In the genomic region with DNA sequence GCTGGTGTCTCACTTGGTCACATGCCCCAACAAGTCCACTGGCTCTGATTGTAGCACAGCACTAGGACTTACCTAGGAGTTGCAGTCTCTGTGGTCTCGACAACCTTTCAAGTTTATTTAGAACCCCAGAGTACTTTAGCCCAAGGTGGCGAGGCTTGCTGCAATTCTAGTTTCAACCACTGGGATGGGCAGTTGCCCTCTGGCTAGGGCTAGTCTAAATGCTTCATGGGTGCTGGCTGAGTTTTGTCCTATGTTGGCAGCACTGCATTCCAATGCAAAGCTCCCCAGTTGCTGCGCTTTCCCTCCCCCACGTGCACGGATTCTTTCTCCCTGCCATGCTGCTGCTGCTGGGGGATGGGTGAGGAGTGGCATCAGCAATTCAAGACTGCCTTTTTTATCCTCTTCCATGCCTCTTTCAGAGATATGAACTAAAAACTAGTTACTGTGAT, we compare ENCODE assay signal across 9 cellular contexts.
DNase-seq lines count a peak whose midpoint lies in the region; ATAC-seq and TF ChIP-seq lines count a peak whose summit lies in the region.
"Had no signal": no experiment of that assay in that cellular context is flagged by ENCODE, and none has a peak within 500 bp of the region (broad histone marks: within the 10 kb centered on the region; RNA-seq: fewer than 3 reads in every experiment).

No MANE protein-coding gene starts in this region.

- DNase-seq in DMS 273 (lab: John Stamatoyannopoulos, UW; ENCODE audit: unreplicated experiment) = peak; percentile 37
- DNase-seq in DMS 273 treated with DMSO at 0.1 percent for 48 hours (lab: John Stamatoyannopoulos, UW) = no peak
- no peak for DNase-seq in LNCaP clone FGC (ENCODE audit: low read depth)
- no peak for DNase-seq in chondrocyte (ENCODE audit: low spot score)
- DNase-seq in osteoblast (ENCODE audit: insufficient read length, low spot score, missing footprints) = peak; percentile 80
- DNase-seq in posterior cingulate gyrus = no peak
- DNase-seq in CD1c-positive myeloid dendritic cell (ENCODE audit: extremely low spot score) = no peak
- DNase-seq: left cardiac atrium had no signal

- peaks cover 6% of the 10 kb centered on the region for H3K4me1 Mint-ChIP-seq in chondrocyte (ENCODE audit: low read depth)

- TF ChIP-seq CTCF in LNCaP clone FGC (IDR thresholded peaks at IDR 0.05; ENCODE audit: control insufficient read depth, extremely low read depth, insufficient read depth) (peak; percentile 30), chondrocyte (IDR thresholded peaks at IDR 0.05) (peak; percentile 62), osteoblast (IDR thresholded peaks at IDR 0.05; ENCODE audit: extremely low read depth, low read depth, low read length) (peak; percentile 73)

- peaks cover 3% of the 10 kb centered on the region for H3K36me3 Mint-ChIP-seq in chondrocyte (ENCODE audit: low read depth)

- no peaks in the 10 kb centered on the region for H3K9me3 ChIP-seq in osteoblast (ENCODE audit: low read depth, low read length)

- no peaks in the 10 kb centered on the region for H3K27me3 ChIP-seq in osteoblast (ENCODE audit: insufficient read depth, low read length)

- H3K4me2 ChIP-seq in osteoblast (ENCODE audit: insufficient read depth, low read length) = no peak overlapping the region

- no peaks in the 10 kb centered on the region for H3K27me3 Mint-ChIP-seq in chondrocyte (ENCODE audit: low read depth)

- intact Hi-C loops in posterior cingulate gyrus (cut with DNase I) = no loop called here

- H3K79me2 ChIP-seq in osteoblast (ENCODE audit: insufficient read depth, low read length) = no peaks in the 10 kb centered on the region

- no peaks in the 10 kb centered on the region for H3K36me3 ChIP-seq in osteoblast (ENCODE audit: insufficient read depth, low read length)

- no peaks in the 10 kb centered on the region for H3K4me1 ChIP-seq in osteoblast (ENCODE audit: insufficient read depth, low read length)

- H2AFZ ChIP-seq in osteoblast (ENCODE audit: low read length) = peak overlapping the region; percentile 29

- H4K20me1 ChIP-seq in osteoblast (ENCODE audit: insufficient read depth, low read length) = no peaks in the 10 kb centered on the region

- ATAC-seq in GM18502 (IDR thresholded peaks at IDR 0.05; ENCODE audit: poor library complexity, unreplicated experiment) = no peak

- H3K4me3 Mint-ChIP-seq in chondrocyte (ENCODE audit: unreplicated experiment) = no peak overlapping the region

- H3K4me3 ChIP-seq in LNCaP clone FGC (ENCODE audit: low read depth, low read length) = no peak overlapping the region
- H3K4me3 ChIP-seq in osteoblast (ENCODE audit: insufficient read depth, low read length) = no peak overlapping the region

- peaks cover 2% of the 10 kb centered on the region for H3K9me3 Mint-ChIP-seq in chondrocyte (ENCODE audit: low read depth)

- no peak overlapping the region for H3K27ac Mint-ChIP-seq in chondrocyte (ENCODE audit: unreplicated experiment)

- no peak overlapping the region for H3K27ac ChIP-seq in osteoblast (ENCODE audit: low read depth, low read length)

Comparison
In these comparisons a context has a peak if more than half of its experiments do, and no peak if none do; other contexts are left out.
1. DNase-seq: peak in DMS 273 (single experiment) and osteoblast (single experiment); none in DMS 273 treated with DMSO at 0.1 percent for 48 hours (single experiment), LNCaP clone FGC (single experiment), chondrocyte (single experiment), posterior cingulate gyrus (0 of 10) and CD1c-positive myeloid dendritic cell (single experiment).
2. Peak in every context shown above with its lines, with median percentiles within 50 percentile points of each other: CTCF ChIP-seq.